ENCODE assay signal across 10 cellular contexts in genomic region chr6:49632712-49633111, GRCh38. TPM values are rescaled to one million over a fixed set of nuclear protein-coding genes. Genes with fewer than 3 reads are reported as not detected.
"Had no signal": no experiment of that assay in that cellular context is flagged by ENCODE, and none has a peak within 500 bp of the region (broad histone marks: within the 10 kb centered on the region; RNA-seq: fewer than 3 reads in every experiment).

No MANE protein-coding gene starts in this region.

- DNase-seq: GM23248, GOT3, H7, HFFc6 had no signal

- ATAC-seq: HCT116, HepG2 had no signal

- H2AFZ ChIP-seq: GM23248 had no signal

- H3K4me3 ChIP-seq: GM23248, HAP-1 had no signal

- H3K9me3 ChIP-seq: HAP-1 had no signal

- H3K36me3 ChIP-seq: HAP-1 had no signal

- H3K9ac ChIP-seq: GM23248 had no signal

- H3K27ac ChIP-seq: GM23248, HL-60 had no signal

RNA-seq across cellular contexts. Expression of gene RHAG, which starts 3.9 kb away (rescaled TPM):
- total RNA-seq: GM23248, H4, HepG2, HFFc6 had no signal
- polyA plus RNA-seq: GM23248, HepG2, IgD-negative memory B cell had no signal
